9 cellular contexts compared by ENCODE assay signal in genomic region chr3:37862219-37862711, GRCh38. TPM values are rescaled to one million over a fixed set of nuclear protein-coding genes. Genes with fewer than 3 reads are reported as not detected.
DNase-seq lines count a peak whose midpoint lies in the region; FAIRE-seq and TF ChIP-seq lines count a peak whose summit lies in the region.
"Had no signal": no experiment of that assay in that cellular context is flagged by ENCODE, and none has a peak within 500 bp of the region (broad histone marks: within the 10 kb centered on the region; RNA-seq: fewer than 3 reads in every experiment).

No MANE protein-coding gene starts in this region.

- H3K27ac ChIP-seq in AG04450 (ENCODE audit: low read depth, low read length) = no peak overlapping the region
- H3K27ac ChIP-seq in transverse colon = peak overlapping the region; percentile 82 to 91 (median 87)

- H3K27me3 Mint-ChIP-seq in nephron (ENCODE audit: low read depth) = no peaks in the 10 kb centered on the region

- whole genome bisulfite sequencing in transverse colon (ENCODE audit: low coverage in 1 of 2), 2 donors = 5% methylated on average over 27 of the region's 36 CpGs; no CpG with 5 or more reads in 1 of the 2 donors

- peaks cover 32% of the 10 kb centered on the region for H3K4me1 Mint-ChIP-seq in nephron

- peaks cover 15 to 41% (median 27%) of the 10 kb centered on the region in 4 donors for H3K4me1 ChIP-seq in transverse colon

- H3K36me3 ChIP-seq in transverse colon = no peaks in the 10 kb centered on the region

- peak overlapping the region; percentile 91 to 96 (median 93) for H3K4me3 Mint-ChIP-seq in nephron

- H3K4me3 ChIP-seq in AG04450 (ENCODE audit: low read depth, low read length) = peak overlapping the region; percentile 91
- H3K4me3 ChIP-seq in transverse colon = peak overlapping the region; percentile 67 to 78 (median 70)

- TF ChIP-seq CTCF in AG04450 (IDR thresholded peaks at IDR 0.05; ENCODE audit: low read depth, low read length) (no peak), nephron (IDR thresholded peaks at IDR 0.05; ENCODE audit: unreplicated experiment in 3 of 3) (no peak), transverse colon (IDR thresholded peaks at IDR 0.05) (no peak)

- FAIRE-seq in HTR-8/SVneo (lab: Jason Lieb, UNC) = peak; percentile 4
- FAIRE-seq: GM18507 had no signal

- H3K27me3 ChIP-seq in AG04450 (ENCODE audit: control insufficient read depth, insufficient read depth, low read length) (no peaks in the 10 kb centered on the region), transverse colon (no peaks in the 10 kb centered on the region)

- no peak for TF ChIP-seq EP300 in transverse colon (IDR thresholded peaks at IDR 0.05; ENCODE audit: low read depth)

- intact Hi-C loops in transverse colon (cut with DNase I; ENCODE audit: low total_unique reads) = no loop called here

- peaks cover 12% of the 10 kb centered on the region for H3K36me3 Mint-ChIP-seq in nephron (ENCODE audit: low read depth)

- CTCF ChIA-PET in AG04450 (lab: Charles Lee) = no interaction called here

- H3K27ac Mint-ChIP-seq in nephron = peak overlapping the region; percentile 82 to 96 (median 95)

- H3K9me3 ChIP-seq in AG04450 (ENCODE audit: control insufficient read depth, insufficient read depth, low read length) (peaks cover 4% of the 10 kb centered on the region), transverse colon (no peaks in the 10 kb centered on the region)

- DNase-seq in AG04450 (ENCODE audit: low read depth, low spot score) (no peak), HTR-8/SVneo (ENCODE audit: insufficient read length, low spot score) (no peak), fibroblast of gingiva (ENCODE audit: low read depth) (peak; percentile 21), transverse colon (peak; percentile 55), foreskin melanocyte (no peak), NCI-H187 treated with DMSO at 0.1 percent for 48 hours (lab: John Stamatoyannopoulos, UW) (no peak)
- DNase-seq in activated CD8-positive, alpha-beta memory T cell treated with anti-CD3 and anti-CD28 coated beads, Interleukin-2, amount 50 U/mL, for 48 hours = peak; percentile 68

- peaks cover 7% of the 10 kb centered on the region for H3K9me3 Mint-ChIP-seq in nephron

- in situ Hi-C loops in transverse colon (cut with MboI; ENCODE audit: low pct_ligation_motif_present in 1 of 4, low pct_unique_long_range_greater_than_20kb in 1 of 4, low sequenced_read_pairs in 3 of 4) = no loop called here

- POLR2A ChIA-PET in AG04450 (lab: Yijun Ruan, JAX) = no interaction called here

- TF ChIP-seq POLR2A in transverse colon (IDR thresholded peaks at IDR 0.05) = peak; percentile 25

RNA-seq across cellular contexts. Expression of gene CTDSPL, which starts 0.6 kb away (rescaled TPM):
- 35.7 and 40.4 TPM in 2 replicates for polyA plus RNA-seq in AG04450 (2011; rRNA removed)
- 50.6 and 61.1 TPM in 2 replicates for polyA minus RNA-seq in AG04450 (2011; rRNA and poly(A)+ RNA removed)
- 100 to 1,000 TPM in 1 of 4 donors, 10 to 100 TPM in 3; 39.8 to 105 (median 56.2) TPM for total RNA-seq in transverse colon

Comparison
In these comparisons a context has a peak if more than half of its experiments do, and no peak if none do; other contexts are left out.
1. DNase-seq: peak in activated CD8-positive, alpha-beta memory T cell treated with anti-CD3 and anti-CD28 coated beads, Interleukin-2, amount 50 U/mL, for 48 hours (single experiment), fibroblast of gingiva (single experiment) and transverse colon (single experiment); none in AG04450 (single experiment), HTR-8/SVneo (single experiment), foreskin melanocyte (single experiment) and NCI-H187 treated with DMSO at 0.1 percent for 48 hours (single experiment).